In the genomic region with DNA sequence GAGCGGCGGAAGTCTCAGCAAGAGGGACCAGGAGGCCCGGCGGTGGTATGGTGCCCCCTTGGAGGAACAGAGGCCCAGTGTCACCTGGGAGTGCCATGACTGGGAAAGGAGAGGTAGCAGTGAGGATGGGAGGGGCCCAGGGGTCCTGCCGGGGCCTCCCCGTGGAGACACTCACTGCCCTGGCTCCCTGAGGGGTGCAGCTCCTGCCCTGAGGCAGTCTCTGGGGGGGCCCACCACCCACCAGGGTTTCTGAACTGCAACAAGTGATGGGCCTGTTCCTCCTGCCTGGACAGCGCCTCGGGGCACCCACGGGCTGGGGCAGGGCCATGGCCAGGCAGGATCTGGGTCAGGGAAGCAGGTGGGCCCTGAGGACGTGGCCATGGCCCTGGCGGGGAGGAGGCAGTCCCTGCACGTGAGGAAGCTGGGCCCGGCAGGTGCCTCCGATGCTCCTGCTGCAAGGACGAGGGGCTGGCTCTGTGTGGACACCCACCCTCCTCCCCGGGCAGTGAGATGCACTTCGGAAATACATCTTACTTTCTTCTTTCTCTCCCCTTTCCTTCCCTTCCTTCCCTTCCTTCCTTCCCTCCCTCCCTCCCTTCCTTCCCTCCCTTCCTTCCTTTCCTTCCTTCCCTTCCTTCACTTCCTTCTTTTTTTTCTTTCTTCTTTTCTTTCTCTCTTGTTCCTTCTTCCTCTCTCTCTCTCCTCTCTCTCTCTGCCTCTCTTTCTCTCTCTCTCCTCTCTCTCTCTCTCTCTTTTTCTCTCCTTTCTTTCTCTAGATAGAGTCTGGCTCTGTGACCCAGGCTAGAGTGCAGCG, we compare ENCODE assay signal across 21 cellular contexts.
DNase-seq lines count a peak whose midpoint lies in the region; ATAC-seq and TF ChIP-seq lines count a peak whose summit lies in the region.
"Had no signal": no experiment of that assay in that cellular context is flagged by ENCODE, and none has a peak within 500 bp of the region (broad histone marks: within the 10 kb centered on the region; RNA-seq: fewer than 3 reads in every experiment).

No MANE protein-coding gene starts in this region.

- H3K9me3 Mint-ChIP-seq in natural killer cell (no peaks in the 10 kb centered on the region), nephron (no peaks in the 10 kb centered on the region)
- H3K9me3 Mint-ChIP-seq in natural killer cell treated with Interleukin-12 subunit alpha and Interleukin-12 subunit beta and Interleukin-15 and Interleukin-18, amount 100 ng/mL, for 72 hours, result no peaks in the 10 kb centered on the region
- H3K9me3 Mint-ChIP-seq in activated T-helper 2 cell treated with anti-CD3 and anti-CD28 coated beads, Interferon-gamma antibody, Interleukin-2, Interleukin-4, amounts not matched to agents 10 μg/mL and 5 μg/mL and 100 μg/mL, durations not matched to agents 14 hours and 24 hours and 36 hours, result peaks cover 4% of the 10 kb centered on the region
- H3K9me3 Mint-ChIP-seq in stimulated activated naive CD8-positive, alpha-beta T cell treated with anti-CD3 and anti-CD28 coated beads, Interleukin-15, amount 100 ng/mL, for 72 hours, result no peaks in the 10 kb centered on the region
- H3K9me3 Mint-ChIP-seq: CD8-positive, alpha-beta T cell had no signal

- no peaks in the 10 kb centered on the region for H3K36me3 ChIP-seq in colonic mucosa
- H3K36me3 ChIP-seq: MG63, SJSA1 had no signal

- H3K27me3 Mint-ChIP-seq in natural killer cell (ENCODE audit: low read depth in 2 of 2) (peaks cover 0 to 7% of the 10 kb centered on the region in 2 donors), nephron (ENCODE audit: low read depth) (peaks cover 18% of the 10 kb centered on the region)
- peaks cover 0 to 3% of the 10 kb centered on the region in 2 donors for H3K27me3 Mint-ChIP-seq in natural killer cell treated with Interleukin-12 subunit alpha and Interleukin-12 subunit beta and Interleukin-15 and Interleukin-18, amount 100 ng/mL, for 72 hours
- H3K27me3 Mint-ChIP-seq in activated T-helper 2 cell treated with anti-CD3 and anti-CD28 coated beads, Interferon-gamma antibody, Interleukin-2, Interleukin-4, amounts not matched to agents 10 μg/mL and 5 μg/mL and 100 μg/mL, durations not matched to agents 14 hours and 24 hours and 36 hours (ENCODE audit: low read depth), result peaks cover 3% of the 10 kb centered on the region
- H3K27me3 Mint-ChIP-seq in stimulated activated naive CD8-positive, alpha-beta T cell treated with anti-CD3 and anti-CD28 coated beads, Interleukin-15, amount 100 ng/mL, for 72 hours, result peaks cover 18% of the 10 kb centered on the region

- peaks cover 12% of the 10 kb centered on the region for H3K27me3 ChIP-seq in colonic mucosa
- H3K27me3 ChIP-seq: MG63, SJSA1 had no signal

- no peak overlapping the region for H3K4me3 Mint-ChIP-seq in natural killer cell
- no peak overlapping the region for H3K4me3 Mint-ChIP-seq in natural killer cell treated with Interleukin-12 subunit alpha and Interleukin-12 subunit beta and Interleukin-15 and Interleukin-18, amount 100 ng/mL, for 72 hours
- H3K4me3 Mint-ChIP-seq in activated T-helper 2 cell treated with anti-CD3 and anti-CD28 coated beads, Interferon-gamma antibody, Interleukin-2, Interleukin-4, amounts not matched to agents 10 μg/mL and 5 μg/mL and 100 μg/mL, durations not matched to agents 14 hours and 24 hours and 36 hours (ENCODE audit: low read depth), result no peak overlapping the region
- H3K4me3 Mint-ChIP-seq in nephron, result no peak overlapping the region
- no peak overlapping the region for H3K4me3 Mint-ChIP-seq in stimulated activated naive CD8-positive, alpha-beta T cell treated with anti-CD3 and anti-CD28 coated beads, Interleukin-15, amount 100 ng/mL, for 72 hours
- H3K4me3 Mint-ChIP-seq: CD8-positive, alpha-beta T cell had no signal

- intact Hi-C loops in natural killer cell (cut with micrococcal nuclease), result no loop called here
- intact Hi-C loops in activated T-helper 2 cell treated with anti-CD3 and anti-CD28 coated beads, Interferon-gamma antibody, Interleukin-2, Interleukin-4, amounts not matched to agents 10 μg/mL and 5 μg/mL and 100 μg/mL, durations not matched to agents 14 hours and 24 hours and 36 hours (cut with micrococcal nuclease), result no loop called here
- intact Hi-C loops in colonic mucosa (cut with DNase I), result no loop called here

- H3K4me3 ChIP-seq in colonic mucosa, result no peak overlapping the region
- H3K4me3 ChIP-seq: GM23248, MG63, SJSA1 had no signal

- no peak overlapping the region for H3K27ac ChIP-seq in colonic mucosa
- H3K27ac ChIP-seq: GM23248, KMS-11, SJSA1 had no signal

- TF ChIP-seq CTCF in natural killer cell (IDR thresholded peaks at IDR 0.05) (no peak), nephron (IDR thresholded peaks at IDR 0.05; ENCODE audit: unreplicated experiment in 3 of 3) (no peak), colonic mucosa (IDR thresholded peaks at IDR 0.05) (no peak)

- H3K27ac Mint-ChIP-seq in natural killer cell (peak overlapping the region; percentile 50 to 87), nephron (peak overlapping the region; percentile 48 to 66 (median 52))
- H3K27ac Mint-ChIP-seq in natural killer cell treated with Interleukin-12 subunit alpha and Interleukin-12 subunit beta and Interleukin-15 and Interleukin-18, amount 100 ng/mL, for 72 hours, result peak overlapping the region in 1 of 2 donors; percentile 52
- H3K27ac Mint-ChIP-seq in activated T-helper 2 cell treated with anti-CD3 and anti-CD28 coated beads, Interferon-gamma antibody, Interleukin-2, Interleukin-4, amounts not matched to agents 10 μg/mL and 5 μg/mL and 100 μg/mL, durations not matched to agents 14 hours and 24 hours and 36 hours, result peak overlapping the region; percentile 69
- no peak overlapping the region for H3K27ac Mint-ChIP-seq in stimulated activated naive CD8-positive, alpha-beta T cell treated with anti-CD3 and anti-CD28 coated beads, Interleukin-15, amount 100 ng/mL, for 72 hours
- H3K27ac Mint-ChIP-seq: CD8-positive, alpha-beta T cell had no signal

- no peaks in the 10 kb centered on the region for H3K4me1 ChIP-seq in colonic mucosa

- H3K36me3 Mint-ChIP-seq in natural killer cell (no peaks in the 10 kb centered on the region), nephron (ENCODE audit: low read depth) (peaks cover 3% of the 10 kb centered on the region)
- H3K36me3 Mint-ChIP-seq in natural killer cell treated with Interleukin-12 subunit alpha and Interleukin-12 subunit beta and Interleukin-15 and Interleukin-18, amount 100 ng/mL, for 72 hours, result no peaks in the 10 kb centered on the region
- no peaks in the 10 kb centered on the region for H3K36me3 Mint-ChIP-seq in activated T-helper 2 cell treated with anti-CD3 and anti-CD28 coated beads, Interferon-gamma antibody, Interleukin-2, Interleukin-4, amounts not matched to agents 10 μg/mL and 5 μg/mL and 100 μg/mL, durations not matched to agents 14 hours and 24 hours and 36 hours (ENCODE audit: low read depth)
- H3K36me3 Mint-ChIP-seq: CD8-positive, alpha-beta T cell had no signal

- no peaks in the 10 kb centered on the region for H3K9me3 ChIP-seq in colonic mucosa
- H3K9me3 ChIP-seq: MG63, SJSA1 had no signal

- H3K9ac ChIP-seq in colonic mucosa (ENCODE audit: low read depth in 2 of 2, low read length in 2 of 2), result no peak overlapping the region
- H3K9ac ChIP-seq: GM23248, KMS-11 had no signal

- H3K4me1 Mint-ChIP-seq in natural killer cell (peaks cover 0 to 6% of the 10 kb centered on the region in 2 donors), nephron (peaks cover 33% of the 10 kb centered on the region)
- H3K4me1 Mint-ChIP-seq in natural killer cell treated with Interleukin-12 subunit alpha and Interleukin-12 subunit beta and Interleukin-15 and Interleukin-18, amount 100 ng/mL, for 72 hours (ENCODE audit: low read depth in 2 of 2), result peaks cover 2 to 5% of the 10 kb centered on the region in 2 donors
- no peaks in the 10 kb centered on the region for H3K4me1 Mint-ChIP-seq in activated T-helper 2 cell treated with anti-CD3 and anti-CD28 coated beads, Interferon-gamma antibody, Interleukin-2, Interleukin-4, amounts not matched to agents 10 μg/mL and 5 μg/mL and 100 μg/mL, durations not matched to agents 14 hours and 24 hours and 36 hours (ENCODE audit: low read depth)
- H3K4me1 Mint-ChIP-seq in stimulated activated naive CD8-positive, alpha-beta T cell treated with anti-CD3 and anti-CD28 coated beads, Interleukin-15, amount 100 ng/mL, for 72 hours, result peaks cover 23% of the 10 kb centered on the region

- ATAC-seq in natural killer cell (peak in 1 of 3 donors; percentile 18), HG03521 (IDR thresholded peaks at IDR 0.05; ENCODE audit: unreplicated experiment) (no peak)
- ATAC-seq in natural killer cell treated with Interleukin-12 subunit alpha and Interleukin-12 subunit beta and Interleukin-15 and Interleukin-18, amount 100 ng/mL, for 72 hours, result no peak
- ATAC-seq in stimulated activated naive CD8-positive, alpha-beta T cell treated with anti-CD3 and anti-CD28 coated beads, Interleukin-15, amount 100 ng/mL, for 72 hours, result peak; percentile 55
- ATAC-seq: CD8-positive, alpha-beta T cell; HCT116 had no signal

- DNase-seq in natural killer cell (no peak), colonic mucosa (no peak), activated gamma-delta T cell (lab: John Stamatoyannopoulos, UW) (no peak)
- DNase-seq in natural killer cell treated with Interleukin-12 subunit alpha and Interleukin-12 subunit beta and Interleukin-15 and Interleukin-18, amount 100 ng/mL, for 72 hours (ENCODE audit: low spot score), result no peak
- no peak for DNase-seq in activated T-helper 2 cell treated with anti-CD3 and anti-CD28 coated beads, Interferon-gamma antibody, Interleukin-2, Interleukin-4, amounts not matched to agents 10 μg/mL and 5 μg/mL and 100 μg/mL, durations not matched to agents 14 hours and 24 hours and 36 hours (ENCODE audit: low spot score)
- peak; percentile 46 to 51 for DNase-seq in stimulated activated naive CD8-positive, alpha-beta T cell treated with anti-CD3 and anti-CD28 coated beads, Interleukin-15, amount 100 ng/mL, for 72 hours
- DNase-seq: ACHN; AML-193; CD8-positive, alpha-beta T cell; DMS79; GM23248; MG63; NCI-H1092 treated with DMSO at 0.1 percent for 48 hours; NCI-H1694; NCI-H510A treated with DMSO at 0.1 percent for 48 hours; NCI-H82 had no signal

Comparison
In these comparisons a context has a peak if more than half of its experiments do, and no peak if none do; other contexts are left out.
1. DNase-seq: peak in stimulated activated naive CD8-positive, alpha-beta T cell treated with anti-CD3 and anti-CD28 coated beads, Interleukin-15, amount 100 ng/mL, for 72 hours (2 of 2); none in natural killer cell (single experiment), natural killer cell treated with Interleukin-12 subunit alpha and Interleukin-12 subunit beta and Interleukin-15 and Interleukin-18, amount 100 ng/mL, for 72 hours (single experiment), activated T-helper 2 cell treated with anti-CD3 and anti-CD28 coated beads, Interferon-gamma antibody, Interleukin-2, Interleukin-4, amounts not matched to agents 10 μg/mL and 5 μg/mL and 100 μg/mL, durations not matched to agents 14 hours and 24 hours and 36 hours (single experiment), colonic mucosa (single experiment) and activated gamma-delta T cell (single experiment).
2. H3K27ac Mint-ChIP-seq: peak in natural killer cell (2 of 2), activated T-helper 2 cell treated with anti-CD3 and anti-CD28 coated beads, Interferon-gamma antibody, Interleukin-2, Interleukin-4, amounts not matched to agents 10 μg/mL and 5 μg/mL and 100 μg/mL, durations not matched to agents 14 hours and 24 hours and 36 hours (single experiment) and nephron (3 of 3); none in stimulated activated naive CD8-positive, alpha-beta T cell treated with anti-CD3 and anti-CD28 coated beads, Interleukin-15, amount 100 ng/mL, for 72 hours (0 of 2).